8 cellular contexts compared by ENCODE assay signal in genomic region chr1:8516793-8517556, GRCh38.
DNase-seq lines count a peak whose midpoint lies in the region; ATAC-seq and TF ChIP-seq lines count a peak whose summit lies in the region.

No MANE protein-coding gene starts in this region.

- H3K4me1 ChIP-seq in Peyer's patch = peaks cover 0 to 7% (median 0%) of the 10 kb centered on the region in 4 donors

- TF ChIP-seq CTCF in endothelial cell (IDR thresholded peaks at IDR 0.05; ENCODE audit: unreplicated experiment) (no peak), Peyer's patch (IDR thresholded peaks at IDR 0.05) (no peak)

- no peaks in the 10 kb centered on the region for H3K27me3 Mint-ChIP-seq in activated CD8-positive, alpha-beta memory T cell treated with anti-CD3 and anti-CD28 coated beads, Interleukin-2, amount 10 ng/mL, durations not matched to agents 7 days and 5 days
- no peaks in the 10 kb centered on the region for H3K27me3 Mint-ChIP-seq in endothelial cell (ENCODE audit: unreplicated experiment)
- no peaks in the 10 kb centered on the region for H3K27me3 Mint-ChIP-seq in stimulated activated naive CD8-positive, alpha-beta T cell treated with anti-CD3 and anti-CD28 coated beads, Interleukin-15, Interleukin-2, amounts not matched to agents 100 ng/mL and 50 ng/mL, for 24 hours

- peaks cover 26% of the 10 kb centered on the region for H3K4me1 Mint-ChIP-seq in activated CD8-positive, alpha-beta memory T cell treated with anti-CD3 and anti-CD28 coated beads, Interleukin-2, amount 10 ng/mL, durations not matched to agents 7 days and 5 days
- H3K4me1 Mint-ChIP-seq in endothelial cell (ENCODE audit: unreplicated experiment) = peaks cover 22% of the 10 kb centered on the region
- H3K4me1 Mint-ChIP-seq in stimulated activated naive CD8-positive, alpha-beta T cell treated with anti-CD3 and anti-CD28 coated beads, Interleukin-15, Interleukin-2, amounts not matched to agents 100 ng/mL and 50 ng/mL, for 24 hours (ENCODE audit: low read depth) = peaks cover 74% of the 10 kb centered on the region

- H3K27me3 ChIP-seq in Peyer's patch = no peaks in the 10 kb centered on the region

- peaks cover 2% of the 10 kb centered on the region for H3K36me3 Mint-ChIP-seq in activated CD8-positive, alpha-beta memory T cell treated with anti-CD3 and anti-CD28 coated beads, Interleukin-2, amount 10 ng/mL, durations not matched to agents 7 days and 5 days
- no peaks in the 10 kb centered on the region for H3K36me3 Mint-ChIP-seq in endothelial cell (ENCODE audit: low read depth, unreplicated experiment)
- peaks cover 6% of the 10 kb centered on the region for H3K36me3 Mint-ChIP-seq in stimulated activated naive CD8-positive, alpha-beta T cell treated with anti-CD3 and anti-CD28 coated beads, Interleukin-15, Interleukin-2, amounts not matched to agents 100 ng/mL and 50 ng/mL, for 24 hours (ENCODE audit: low read depth)

- peak; percentile 36 for ATAC-seq in activated CD8-positive, alpha-beta memory T cell treated with anti-CD3 and anti-CD28 coated beads, Interleukin-2, amount 10 ng/mL, durations not matched to agents 7 days and 5 days

- no peak for TF ChIP-seq POLR2A in Peyer's patch (IDR thresholded peaks at IDR 0.05)

- no peaks in the 10 kb centered on the region for H3K9me3 ChIP-seq in Peyer's patch

- H3K27ac ChIP-seq in Peyer's patch = peak overlapping the region in 1 of 4 donors; percentile 61

- H3K9me3 Mint-ChIP-seq in activated CD8-positive, alpha-beta memory T cell treated with anti-CD3 and anti-CD28 coated beads, Interleukin-2, amount 10 ng/mL, durations not matched to agents 7 days and 5 days (ENCODE audit: low read depth) = no peaks in the 10 kb centered on the region
- no peaks in the 10 kb centered on the region for H3K9me3 Mint-ChIP-seq in endothelial cell (ENCODE audit: unreplicated experiment)
- H3K9me3 Mint-ChIP-seq in stimulated activated naive CD8-positive, alpha-beta T cell treated with anti-CD3 and anti-CD28 coated beads, Interleukin-15, Interleukin-2, amounts not matched to agents 100 ng/mL and 50 ng/mL, for 24 hours = no peaks in the 10 kb centered on the region

- DNase-seq in activated CD8-positive, alpha-beta memory T cell treated with anti-CD3 and anti-CD28 coated beads, Interleukin-2, amount 10 ng/mL, durations not matched to agents 7 days and 5 days = no peak
- DNase-seq in activated CD8-positive, alpha-beta memory T cell treated with anti-CD3 and anti-CD28 coated beads, Interleukin-2, amount 50 U/mL, for 48 hours = no peak
- DNase-seq in OCI-M2 (lab: John Stamatoyannopoulos, UW; ENCODE audit: unreplicated experiment) (peak; percentile 20), endothelial cell (ENCODE audit: low spot score) (no peak), hepatic stellate cell (ENCODE audit: low spot score) (no peak), DMS 273 treated with DMSO at 0.1 percent for 48 hours (lab: John Stamatoyannopoulos, UW) (no peak), Peyer's patch (no peak)

- no peak overlapping the region for H3K4me3 ChIP-seq in Peyer's patch

- no peak overlapping the region for H3K27ac Mint-ChIP-seq in activated CD8-positive, alpha-beta memory T cell treated with anti-CD3 and anti-CD28 coated beads, Interleukin-2, amount 10 ng/mL, durations not matched to agents 7 days and 5 days
- H3K27ac Mint-ChIP-seq in endothelial cell (ENCODE audit: unreplicated experiment) = peak overlapping the region; percentile 92
- peak overlapping the region; percentile 61 for H3K27ac Mint-ChIP-seq in stimulated activated naive CD8-positive, alpha-beta T cell treated with anti-CD3 and anti-CD28 coated beads, Interleukin-15, Interleukin-2, amounts not matched to agents 100 ng/mL and 50 ng/mL, for 24 hours

- CTCF ChIA-PET in activated CD8-positive, alpha-beta memory T cell treated with anti-CD3 and anti-CD28 coated beads, Interleukin-2, amount 10 ng/mL, durations not matched to agents 7 days and 5 days (lab: Charles Lee) = interaction anchor here (1.2 kb wide), 1 partner anchor 332 kb away, joined by 4 read pairs; no protein-coding TSS in a partner anchor

- no peak overlapping the region for H3K4me3 Mint-ChIP-seq in activated CD8-positive, alpha-beta memory T cell treated with anti-CD3 and anti-CD28 coated beads, Interleukin-2, amount 10 ng/mL, durations not matched to agents 7 days and 5 days
- no peak overlapping the region for H3K4me3 Mint-ChIP-seq in endothelial cell (ENCODE audit: unreplicated experiment)
- peak overlapping the region; percentile 30 for H3K4me3 Mint-ChIP-seq in stimulated activated naive CD8-positive, alpha-beta T cell treated with anti-CD3 and anti-CD28 coated beads, Interleukin-15, Interleukin-2, amounts not matched to agents 100 ng/mL and 50 ng/mL, for 24 hours

- H3K36me3 ChIP-seq in Peyer's patch = no peaks in the 10 kb centered on the region
